In genomic region chr5:62305358-62305714, GRCh38 we compare ENCODE assay signal across 8 cellular contexts. TPM values are rescaled to one million over a fixed set of nuclear protein-coding genes. Genes with fewer than 3 reads are reported as not detected.
DNase-seq lines count a peak whose midpoint lies in the region; ATAC-seq and TF ChIP-seq lines count a peak whose summit lies in the region.

No MANE protein-coding gene starts in this region.

- peak overlapping the region; percentile 8; the same call in 1 of the 2 replicates for H3K4me3 ChIP-seq in iPS DF 6.9 (ENCODE audit: low read length)

- intact Hi-C loops in activated B cell treated with CpG ODN at 0.5 μM for 24 hours (cut with micrococcal nuclease): loop anchor here (2.0 to 5.0 kb wide), 3 partner anchors 272 to 1358 kb away; partner anchors contain the start of genes ERCC8, LRRC70 and NDUFAF2

- ATAC-seq in activated B cell treated with CpG ODN at 0.5 μM for 24 hours (ENCODE audit: low read depth) (no peak), GM18867 (IDR thresholded peaks at IDR 0.05; ENCODE audit: unreplicated experiment) (no peak), HG02981 (IDR thresholded peaks at IDR 0.05; ENCODE audit: unreplicated experiment) (no peak)
- peak; percentile 12 for ATAC-seq in stimulated activated naive CD8-positive, alpha-beta T cell treated with anti-CD3 and anti-CD28 coated beads, Interleukin-15, Interleukin-2, amounts not matched to agents 100 U/mL and 50 U/mL, for 24 hours

- no CpG with 5 or more reads among the region's 4 CpGs for WGBS in iPS DF 6.9 (ENCODE audit: insufficient coverage, insufficient read length)

- H3K4me3 Mint-ChIP-seq in activated B cell treated with CpG ODN at 0.5 μM for 24 hours: peak overlapping the region; percentile 82

- peak overlapping the region; percentile 93 for H3K27ac Mint-ChIP-seq in activated B cell treated with CpG ODN at 0.5 μM for 24 hours

- TF ChIP-seq CTCF in activated B cell treated with CpG ODN at 0.5 μM for 24 hours (IDR thresholded peaks at IDR 0.05): no peak

- no peaks in the 10 kb centered on the region for H3K27me3 Mint-ChIP-seq in activated B cell treated with CpG ODN at 0.5 μM for 24 hours

- peaks cover 12% of the 10 kb centered on the region for H3K36me3 Mint-ChIP-seq in activated B cell treated with CpG ODN at 0.5 μM for 24 hours (ENCODE audit: low read depth)

- POLR2A ChIA-PET in activated B cell treated with CpG ODN at 0.5 μM for 24 hours (lab: Charles Lee): interaction anchor here (0.9 to 1.6 kb wide), 5 partner anchors 10 to 974 kb away, joined by 4 to 32 read pairs (median 6); partner anchors contain the start of genes DIMT1 and IPO11

- peak; percentile 32 for DNase-seq in SIG-M5 treated with dmso at 0.1 percent for 504 hours (lab: John Stamatoyannopoulos, UW; ENCODE audit: unreplicated experiment)
- DNase-seq in SIG-M5 (lab: John Stamatoyannopoulos, UW): no peak
- DNase-seq in activated B cell treated with CpG ODN at 0.5 μM for 24 hours: no peak
- no peak for DNase-seq in iPS DF 6.9 (ENCODE audit: low read depth, low spot score)
- DNase-seq in stimulated activated naive CD8-positive, alpha-beta T cell treated with anti-CD3 and anti-CD28 coated beads, Interleukin-15, Interleukin-2, amounts not matched to agents 100 U/mL and 50 U/mL, for 24 hours: no peak
- DNase-seq in NCI-H446 treated with DMSO at 0.1 percent for 48 hours (lab: John Stamatoyannopoulos, UW): no peak

- no peak overlapping the region for H3K27ac ChIP-seq in iPS DF 6.9 (ENCODE audit: low read length)

- no peaks in the 10 kb centered on the region; the same call in 1 of the 2 replicates for H3K27me3 ChIP-seq in iPS DF 6.9 (ENCODE audit: control insufficient read depth, insufficient read depth, low read length)

- no peaks in the 10 kb centered on the region for H3K9me3 Mint-ChIP-seq in activated B cell treated with CpG ODN at 0.5 μM for 24 hours

- H3K4me1 ChIP-seq in iPS DF 6.9 (ENCODE audit: control insufficient read depth, insufficient read depth, low read length): peaks cover 2% of the 10 kb centered on the region; the same call in 1 of the 2 replicates

- peaks cover 41% of the 10 kb centered on the region for H3K4me1 Mint-ChIP-seq in activated B cell treated with CpG ODN at 0.5 μM for 24 hours

- CTCF ChIA-PET in activated B cell treated with CpG ODN at 0.5 μM for 24 hours (lab: Charles Lee): interaction anchor here (0.9 to 1.6 kb wide), 5 partner anchors 45 to 97 kb away, joined by 3 to 4 read pairs (median 3); no protein-coding TSS in a partner anchor

- no peaks in the 10 kb centered on the region for H3K9me3 ChIP-seq in iPS DF 6.9 (ENCODE audit: control insufficient read depth, insufficient read depth, low read length)

- no peaks in the 10 kb centered on the region for H3K36me3 ChIP-seq in iPS DF 6.9 (ENCODE audit: control insufficient read depth, insufficient read depth, low read length)

RNA-seq across cellular contexts. Expression of gene KIF2A, which starts 0.7 kb away (rescaled TPM):
- total RNA-seq in activated B cell treated with CpG ODN at 0.5 μM for 24 hours: 42.6 and 45.9 TPM in 2 replicates
